ENCODE assay signal across 7 cellular contexts in genomic region chr6:133553652-133554051, GRCh38.
DNase-seq lines count a peak whose midpoint lies in the region; ATAC-seq and TF ChIP-seq lines count a peak whose summit lies in the region.

No MANE protein-coding gene starts in this region.

- no peak overlapping the region for H3K4me3 ChIP-seq in WERI-Rb-1 (ENCODE audit: low read depth, low read length)
- H3K4me3 ChIP-seq in retinal pigment epithelial cell (ENCODE audit: low read length): no peak overlapping the region

- H3K27me3 ChIP-seq in WERI-Rb-1 (ENCODE audit: insufficient read depth, low read depth, severe bottlenecking): peaks cover 9% of the 10 kb centered on the region

- H3K36me3 ChIP-seq in WERI-Rb-1: no peaks in the 10 kb centered on the region

- DNase-seq in ELR (ENCODE audit: low read depth) (peak; percentile 73), NCI-H1092 (lab: John Stamatoyannopoulos, UW) (peak; percentile 42), WERI-Rb-1 (peak; percentile 25), globus pallidus (ENCODE audit: low spot score) (peak; percentile 21), retinal pigment epithelial cell (ENCODE audit: low read depth) (peak; percentile 29), posterior vena cava (ENCODE audit: low spot score) (no peak)

- intact Hi-C loops in posterior vena cava (cut with DNase I): loop anchor here in 1 of 2 donors (10.0 kb wide), 1 partner anchor 541 kb away; no protein-coding TSS in a partner anchor

- no peak overlapping the region for H3K27ac ChIP-seq in WERI-Rb-1

- peak; percentile 48 for TF ChIP-seq CTCF in WERI-Rb-1 (IDR thresholded peaks at IDR 0.05; ENCODE audit: low read depth, low read length)
- TF ChIP-seq CTCF in retinal pigment epithelial cell (conservative IDR thresholded peaks at IDR 0.05; ENCODE audit: low read depth, low read length): peak; percentile 72

- ATAC-seq in GM21619 (IDR thresholded peaks at IDR 0.05; ENCODE audit: unreplicated experiment): peak; percentile 76

- H3K9me3 ChIP-seq in WERI-Rb-1 (ENCODE audit: severe bottlenecking): no peaks in the 10 kb centered on the region
